1 cellular context compared by ENCODE assay signal in genomic region chr2:5869871-5870375, GRCh38.
TF ChIP-seq lines count a peak whose summit lies in the region.

No MANE protein-coding gene starts in this region.

TF ChIP-seq in H1, 55 proteins besides CTCF, POLR2A, EP300 and RAD21:
- TF ChIP-seq MAFK (IDR thresholded peaks at IDR 0.05; ENCODE audit: low read depth, low read length) (no peak), NANOG (IDR thresholded peaks at IDR 0.05; ENCODE audit: insufficient read depth, low read depth, low read length, poor library complexity, severe bottlenecking) (no peak), BCL11A (IDR thresholded peaks at IDR 0.05; ENCODE audit: low read depth in 2 of 2, low read length in 2 of 2) (no peak), EGR1 (IDR thresholded peaks at IDR 0.05; ENCODE audit: borderline replicate concordance, low read depth, low read length) (no peak), ATF3 (IDR thresholded peaks at IDR 0.05; ENCODE audit: insufficient read depth, low read depth, low read length) (no peak), TBP (IDR thresholded peaks at IDR 0.05; ENCODE audit: low read depth, low read length) (no peak), RNF2 (IDR thresholded peaks at IDR 0.05; ENCODE audit: borderline replicate concordance, low read depth, low read length, missing control alignments, poor library complexity, severe bottlenecking) (no peak), CBX5 (IDR thresholded peaks at IDR 0.05; ENCODE audit: low read depth, low read length) (no peak), NRF1 (IDR thresholded peaks at IDR 0.05; ENCODE audit: low read depth, low read length) (no peak), HDAC2 (IDR thresholded peaks at IDR 0.05; ENCODE audit: borderline replicate concordance in 1 of 2, low read depth in 2 of 2, low read length in 2 of 2) (no peak), USF2 (IDR thresholded peaks at IDR 0.05; ENCODE audit: low read length) (no peak), SAP30 (IDR thresholded peaks at IDR 0.05; ENCODE audit: insufficient read depth, insufficient replicate concordance, low read length) (no peak), SIN3A (conservative IDR thresholded peaks at IDR 0.05 in 1 of 2, IDR thresholded peaks at IDR 0.05 in 1 of 2; ENCODE audit: low read depth in 1 of 2, low read length in 2 of 2) (no peak), SP1 (IDR thresholded peaks at IDR 0.05; ENCODE audit: low read depth, low read length) (no peak), CEBPB (IDR thresholded peaks at IDR 0.05; ENCODE audit: low read depth, low read length) (no peak), ZNF274 (IDR thresholded peaks at IDR 0.05; ENCODE audit: borderline replicate concordance, extremely low read depth, low read length) (no peak), GTF2F1 (IDR thresholded peaks at IDR 0.05; ENCODE audit: borderline replicate concordance, low read depth, low read length) (no peak), BACH1 (IDR thresholded peaks at IDR 0.05; ENCODE audit: low read length) (no peak)
TF ChIP-seq in H1: peak in this region for 0.
